ENCODE assay signal across 22 cellular contexts in genomic region chr4:95045429-95045828, GRCh38.
DNase-seq lines count a peak whose midpoint lies in the region; ATAC-seq lines count a peak whose summit lies in the region.
"Had no signal": no experiment of that assay in that cellular context is flagged by ENCODE, and none has a peak within 500 bp of the region (broad histone marks: within the 10 kb centered on the region; RNA-seq: fewer than 3 reads in every experiment).

No MANE protein-coding gene starts in this region.

- H3K36me3 Mint-ChIP-seq in activated naive CD4-positive, alpha-beta T cell treated with anti-CD3 and anti-CD28 coated beads, Interleukin-2, amount 50 U/mL, for 72 hours: no peaks in the 10 kb centered on the region
- no peaks in the 10 kb centered on the region for H3K36me3 Mint-ChIP-seq in T-helper 17 cell (ENCODE audit: low read depth)
- H3K36me3 Mint-ChIP-seq: activated naive CD4-positive, alpha-beta T cell treated with anti-CD3 and anti-CD28 coated beads, Interleukin-2, amount 50 U/mL, for 24 hours; stimulated activated effector memory CD8-positive, alpha-beta T cell treated with anti-CD3 and anti-CD28 coated beads, Interleukin-12 subunit alpha, Interleukin-12 subunit beta, amount 100 ng/mL, for 72 hours had no signal

- WGBS in HUES64: 74% methylated on average over 3 of the region's 3 CpGs

- no peaks in the 10 kb centered on the region for H3K27me3 ChIP-seq in HUES64 (ENCODE audit: insufficient read depth, low read length)
- H3K27me3 ChIP-seq: thyroid gland had no signal

- H3K9me3 ChIP-seq in HUES64 (ENCODE audit: insufficient read depth, low read depth, low read length) (no peaks in the 10 kb centered on the region), T-helper 17 cell (ENCODE audit: control insufficient read depth, low read length, poor library complexity, severe bottlenecking) (no peaks in the 10 kb centered on the region)
- H3K9me3 ChIP-seq: lower lobe of right lung, SK-N-SH, thyroid gland had no signal

- H3K9ac ChIP-seq in HUES64 (ENCODE audit: low read depth, low read length): peak overlapping the region; percentile 27; the same call in 1 of the 2 replicates
- H3K9ac ChIP-seq: GM23248, SK-N-SH had no signal

- DNase-seq in COLO829 (ENCODE audit: low spot score) (peak; percentile 83), astrocyte of the hippocampus (ENCODE audit: low read depth, low spot score) (peak; percentile 45), iris pigment epithelial cell (ENCODE audit: low read depth) (peak; percentile 28), SKM-1 (lab: John Stamatoyannopoulos, UW; ENCODE audit: unreplicated experiment) (no peak), T-helper 17 cell (no peak)
- no peak for DNase-seq in activated naive CD4-positive, alpha-beta T cell treated with anti-CD3 and anti-CD28 coated beads, Interleukin-2, amount 50 U/mL, for 72 hours (ENCODE audit: low spot score in 2 of 2)
- DNase-seq: activated CD8-positive, alpha-beta memory T cell treated with anti-CD3 and anti-CD28 coated beads for 24 hours; activated T-cell treated with anti-CD3 and anti-CD28 coated beads, Interleukin-2, amount 50 U/mL, for 72 hours; CD4-positive, alpha-beta T cell; GM23248; lower lobe of right lung; NCI-H146; NCI-H2227 treated with DMSO at 0.1 percent for 48 hours; NK-92 treated with Interleukin-12 subunit alpha and Interleukin-12 subunit beta, amount 100 ng/mL, for 24 hours; right cardiac atrium; SK-N-SH; T-helper 9 cell; thyroid gland had no signal

- H3K27ac ChIP-seq in HUES64 (ENCODE audit: low read depth, low read length): no peak overlapping the region
- H3K27ac ChIP-seq: GM23248, lower lobe of right lung, thyroid gland had no signal

- no peaks in the 10 kb centered on the region for H3K36me3 ChIP-seq in HUES64 (ENCODE audit: insufficient read depth, low read length)
- H3K36me3 ChIP-seq: lower lobe of right lung, thyroid gland had no signal

- no peak overlapping the region for H3K27ac Mint-ChIP-seq in activated naive CD4-positive, alpha-beta T cell treated with anti-CD3 and anti-CD28 coated beads, Interleukin-2, amount 50 U/mL, for 72 hours
- H3K27ac Mint-ChIP-seq in T-helper 17 cell: no peak overlapping the region
- H3K27ac Mint-ChIP-seq: activated naive CD4-positive, alpha-beta T cell treated with anti-CD3 and anti-CD28 coated beads, Interleukin-2, amount 50 U/mL, for 24 hours; activated T-cell treated with anti-CD3 and anti-CD28 coated beads, Interleukin-2, amount 50 U/mL, for 72 hours; CD4-positive, alpha-beta T cell; stimulated activated effector memory CD8-positive, alpha-beta T cell treated with anti-CD3 and anti-CD28 coated beads, Interleukin-12 subunit alpha, Interleukin-12 subunit beta, amount 100 ng/mL, for 72 hours had no signal

- ATAC-seq in HG02981 (IDR thresholded peaks at IDR 0.05; ENCODE audit: unreplicated experiment) (no peak), T-helper 17 cell (no peak)
- no peak for ATAC-seq in activated naive CD4-positive, alpha-beta T cell treated with anti-CD3 and anti-CD28 coated beads, Interleukin-2, amount 50 U/mL, for 72 hours
- ATAC-seq: activated T-cell treated with anti-CD3 and anti-CD28 coated beads, Interleukin-2, amount 50 U/mL, for 72 hours; right cardiac atrium; stimulated activated effector memory CD8-positive, alpha-beta T cell treated with anti-CD3 and anti-CD28 coated beads, Interleukin-12 subunit alpha, Interleukin-12 subunit beta, amount 100 ng/mL, for 72 hours had no signal

- no peaks in the 10 kb centered on the region for H3K4me1 Mint-ChIP-seq in T-helper 17 cell
- H3K4me1 Mint-ChIP-seq: activated naive CD4-positive, alpha-beta T cell treated with anti-CD3 and anti-CD28 coated beads, Interleukin-2, amount 50 U/mL, for 24 hours; stimulated activated effector memory CD8-positive, alpha-beta T cell treated with anti-CD3 and anti-CD28 coated beads, Interleukin-12 subunit alpha, Interleukin-12 subunit beta, amount 100 ng/mL, for 72 hours had no signal

- no peaks in the 10 kb centered on the region for H3K9me3 Mint-ChIP-seq in activated naive CD4-positive, alpha-beta T cell treated with anti-CD3 and anti-CD28 coated beads, Interleukin-2, amount 50 U/mL, for 72 hours
- H3K9me3 Mint-ChIP-seq: activated naive CD4-positive, alpha-beta T cell treated with anti-CD3 and anti-CD28 coated beads, Interleukin-2, amount 50 U/mL, for 24 hours; activated T-cell treated with anti-CD3 and anti-CD28 coated beads, Interleukin-2, amount 50 U/mL, for 72 hours; CD4-positive, alpha-beta T cell had no signal

- H3K4me3 Mint-ChIP-seq in T-helper 17 cell: no peak overlapping the region
- H3K4me3 Mint-ChIP-seq: activated naive CD4-positive, alpha-beta T cell treated with anti-CD3 and anti-CD28 coated beads, Interleukin-2, amount 50 U/mL, for 24 hours; activated T-cell treated with anti-CD3 and anti-CD28 coated beads, Interleukin-2, amount 50 U/mL, for 72 hours; CD4-positive, alpha-beta T cell; stimulated activated effector memory CD8-positive, alpha-beta T cell treated with anti-CD3 and anti-CD28 coated beads, Interleukin-12 subunit alpha, Interleukin-12 subunit beta, amount 100 ng/mL, for 72 hours had no signal

- no peaks in the 10 kb centered on the region for H3K27me3 Mint-ChIP-seq in T-helper 17 cell
- H3K27me3 Mint-ChIP-seq: activated naive CD4-positive, alpha-beta T cell treated with anti-CD3 and anti-CD28 coated beads, Interleukin-2, amount 50 U/mL, for 24 hours; CD4-positive, alpha-beta T cell had no signal

- H3K4me1 ChIP-seq in HUES64 (ENCODE audit: insufficient read depth, low read length): peaks cover 22% of the 10 kb centered on the region
- H3K4me1 ChIP-seq: thyroid gland had no signal

- H3K4me3 ChIP-seq in HUES64 (ENCODE audit: low read length): no peak overlapping the region
- H3K4me3 ChIP-seq: GM23248, lower lobe of right lung, thyroid gland had no signal

Comparison
In these comparisons a context has a peak if more than half of its experiments do, and no peak if none do; other contexts are left out.
1. DNase-seq: peak in COLO829 (single experiment), astrocyte of the hippocampus (single experiment) and iris pigment epithelial cell (single experiment); none in SKM-1 (single experiment), activated naive CD4-positive, alpha-beta T cell treated with anti-CD3 and anti-CD28 coated beads, Interleukin-2, amount 50 U/mL, for 72 hours (0 of 2) and T-helper 17 cell (0 of 3).